14 cellular contexts compared by ENCODE assay signal in the genomic region with DNA sequence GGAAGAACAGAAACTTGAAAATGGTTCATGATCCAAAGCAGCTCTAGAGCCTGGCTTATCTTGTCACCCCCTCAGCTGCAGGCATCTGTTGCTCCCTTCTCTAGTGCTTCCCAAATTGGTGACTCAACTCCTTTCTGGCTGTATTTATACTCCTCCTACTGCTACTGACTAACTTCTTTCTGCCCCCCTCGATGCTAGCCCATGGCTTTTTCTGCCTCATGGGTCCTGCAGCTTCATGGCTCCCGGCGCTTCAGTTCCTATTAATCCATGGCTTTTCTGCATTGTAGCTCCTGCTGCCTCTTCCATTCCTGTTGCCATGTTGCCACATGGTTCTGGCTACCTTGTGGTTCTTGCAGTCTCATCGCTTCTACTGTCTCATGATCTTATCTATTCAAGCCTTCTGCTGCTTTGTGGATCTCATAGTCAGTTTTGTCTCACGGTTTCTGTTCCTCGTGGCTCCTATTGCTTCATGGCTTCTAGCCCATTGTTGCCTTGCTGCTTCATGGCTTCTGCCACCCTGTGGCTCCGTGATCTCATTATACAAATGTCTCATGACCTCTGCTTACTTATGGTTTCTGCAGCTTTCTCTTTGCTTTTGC. TPM values are rescaled to one million over a fixed set of nuclear protein-coding genes. Genes with fewer than 3 reads are reported as not detected.
DNase-seq lines count a peak whose midpoint lies in the region; ATAC-seq lines count a peak whose summit lies in the region.
"Had no signal": no experiment of that assay in that cellular context is flagged by ENCODE, and none has a peak within 500 bp of the region (broad histone marks: within the 10 kb centered on the region; RNA-seq: fewer than 3 reads in every experiment).

No MANE protein-coding gene starts in this region.

- H3K9me3 Mint-ChIP-seq in natural killer cell treated with Interleukin-12 subunit alpha and Interleukin-12 subunit beta and Interleukin-15 and Interleukin-18, amount 100 ng/mL, for 72 hours, result no peaks in the 10 kb centered on the region
- no peaks in the 10 kb centered on the region for H3K9me3 Mint-ChIP-seq in stimulated activated naive CD8-positive, alpha-beta T cell treated with anti-CD3 and anti-CD28 coated beads, Interleukin-15, amount 100 ng/mL, for 72 hours

- H3K36me3 Mint-ChIP-seq in natural killer cell treated with Interleukin-12 subunit alpha and Interleukin-12 subunit beta and Interleukin-15 and Interleukin-18, amount 100 ng/mL, for 72 hours, result peaks cover 9% of the 10 kb centered on the region

- no peak overlapping the region for H3K27ac Mint-ChIP-seq in natural killer cell treated with Interleukin-12 subunit alpha and Interleukin-12 subunit beta and Interleukin-15 and Interleukin-18, amount 100 ng/mL, for 72 hours
- no peak overlapping the region for H3K27ac Mint-ChIP-seq in stimulated activated naive CD8-positive, alpha-beta T cell treated with anti-CD3 and anti-CD28 coated beads, Interleukin-15, amount 100 ng/mL, for 72 hours

- no peak overlapping the region for H3K4me3 Mint-ChIP-seq in natural killer cell treated with Interleukin-12 subunit alpha and Interleukin-12 subunit beta and Interleukin-15 and Interleukin-18, amount 100 ng/mL, for 72 hours
- H3K4me3 Mint-ChIP-seq in stimulated activated naive CD8-positive, alpha-beta T cell treated with anti-CD3 and anti-CD28 coated beads, Interleukin-15, amount 100 ng/mL, for 72 hours, result no peak overlapping the region

- ATAC-seq in GM21723 (IDR thresholded peaks at IDR 0.05; ENCODE audit: unreplicated experiment), result no peak
- no peak for ATAC-seq in natural killer cell treated with Interleukin-12 subunit alpha and Interleukin-12 subunit beta and Interleukin-15 and Interleukin-18, amount 100 ng/mL, for 72 hours
- ATAC-seq in stimulated activated naive CD8-positive, alpha-beta T cell treated with anti-CD3 and anti-CD28 coated beads, Interleukin-15, amount 100 ng/mL, for 72 hours, result no peak

- no peaks in the 10 kb centered on the region for H3K27me3 Mint-ChIP-seq in natural killer cell treated with Interleukin-12 subunit alpha and Interleukin-12 subunit beta and Interleukin-15 and Interleukin-18, amount 100 ng/mL, for 72 hours
- no peaks in the 10 kb centered on the region for H3K27me3 Mint-ChIP-seq in stimulated activated naive CD8-positive, alpha-beta T cell treated with anti-CD3 and anti-CD28 coated beads, Interleukin-15, amount 100 ng/mL, for 72 hours

- DNase-seq in AG20443 (ENCODE audit: low spot score) (peak; percentile 25), HCEC 1CT (peak; percentile 48), SIG-M5 (lab: John Stamatoyannopoulos, UW) (peak; percentile 86), globus pallidus (ENCODE audit: low spot score) (peak; percentile 15)
- no peak for DNase-seq in stimulated activated CD4-positive, alpha-beta T cell treated with anti-CD3 and anti-CD28 coated beads, Interleukin-12 subunit alpha, Interleukin-12 subunit beta, amount 100 ng/mL, for 4 hours
- DNase-seq in natural killer cell treated with Interleukin-12 subunit alpha and Interleukin-12 subunit beta and Interleukin-15 and Interleukin-18, amount 100 ng/mL, for 72 hours (ENCODE audit: low spot score), result no peak
- no peak for DNase-seq in stimulated activated naive CD8-positive, alpha-beta T cell treated with anti-CD3 and anti-CD28 coated beads, Interleukin-15, amount 100 ng/mL, for 72 hours
- DNase-seq: dermis blood vessel endothelial cell, foreskin melanocyte, GDM1, islet precursor cell, retina, Right ventricle myocardium superior had no signal

- H3K4me1 Mint-ChIP-seq in natural killer cell treated with Interleukin-12 subunit alpha and Interleukin-12 subunit beta and Interleukin-15 and Interleukin-18, amount 100 ng/mL, for 72 hours (ENCODE audit: low read depth in 2 of 2), result peaks cover 6 to 9% of the 10 kb centered on the region in 2 donors
- H3K4me1 Mint-ChIP-seq in stimulated activated naive CD8-positive, alpha-beta T cell treated with anti-CD3 and anti-CD28 coated beads, Interleukin-15, amount 100 ng/mL, for 72 hours, result no peaks in the 10 kb centered on the region

RNA-seq across cellular contexts. Expression of gene SMC1A, which starts 48.1 kb away (rescaled TPM):
- total RNA-seq in natural killer cell treated with Interleukin-12 subunit alpha and Interleukin-12 subunit beta and Interleukin-15 and Interleukin-18, amount 100 ng/mL, for 72 hours, result 100 to 1,000 TPM; 146 to 147 TPM

RNA-seq across cellular contexts. Expression of gene RIBC1, which starts 48.4 kb away (rescaled TPM):
- total RNA-seq in natural killer cell treated with Interleukin-12 subunit alpha and Interleukin-12 subunit beta and Interleukin-15 and Interleukin-18, amount 100 ng/mL, for 72 hours, result 1 to 10 TPM; 1.1 to 1.5 TPM

RNA-seq across cellular contexts. Expression of gene HSD17B10, which starts 59.8 kb away (rescaled TPM):
- total RNA-seq in natural killer cell treated with Interleukin-12 subunit alpha and Interleukin-12 subunit beta and Interleukin-15 and Interleukin-18, amount 100 ng/mL, for 72 hours, result 100 to 1,000 TPM; 108 to 129 TPM

Comparison
In these comparisons a context has a peak if more than half of its experiments do, and no peak if none do; other contexts are left out.
1. DNase-seq: peak in AG20443 (single experiment), HCEC 1CT (single experiment), SIG-M5 (single experiment) and globus pallidus (single experiment); none in stimulated activated CD4-positive, alpha-beta T cell treated with anti-CD3 and anti-CD28 coated beads, Interleukin-12 subunit alpha, Interleukin-12 subunit beta, amount 100 ng/mL, for 4 hours (single experiment), natural killer cell treated with Interleukin-12 subunit alpha and Interleukin-12 subunit beta and Interleukin-15 and Interleukin-18, amount 100 ng/mL, for 72 hours (single experiment) and stimulated activated naive CD8-positive, alpha-beta T cell treated with anti-CD3 and anti-CD28 coated beads, Interleukin-15, amount 100 ng/mL, for 72 hours (0 of 2).